In the genomic region with DNA sequence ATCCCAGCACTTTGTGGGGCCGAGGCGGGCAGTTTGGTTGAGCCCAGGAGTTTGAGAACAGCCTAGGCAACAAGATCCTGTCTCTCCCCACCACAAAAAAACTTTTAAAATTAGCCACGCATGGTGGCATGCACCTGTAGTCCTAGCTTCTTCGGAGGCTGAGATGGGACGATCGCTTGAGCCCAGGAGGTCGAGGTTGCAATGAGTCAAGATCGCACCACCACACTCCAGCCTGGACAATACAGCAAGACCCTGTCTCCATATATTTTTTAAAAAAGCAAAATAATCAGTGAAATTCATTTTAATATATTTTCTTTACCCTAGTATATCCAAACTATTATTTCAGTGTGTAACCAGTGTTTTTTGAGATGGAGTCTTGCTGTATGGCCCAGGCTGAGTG, we compare ENCODE assay signal across 22 cellular contexts. TPM values are rescaled to one million over a fixed set of nuclear protein-coding genes. Genes with fewer than 3 reads are reported as not detected.
"Had no signal": no experiment of that assay in that cellular context is flagged by ENCODE, and none has a peak within 500 bp of the region (broad histone marks: within the 10 kb centered on the region; RNA-seq: fewer than 3 reads in every experiment).

No MANE protein-coding gene starts in this region.

- H3K27me3 ChIP-seq: SJCRH30 had no signal

- H3K27ac Mint-ChIP-seq: IgD-negative memory B cell had no signal

- H3K9me3 ChIP-seq: SJCRH30 had no signal

- H3K27ac ChIP-seq: SJCRH30 had no signal

- H3K27me3 Mint-ChIP-seq: IgD-negative memory B cell had no signal

- ATAC-seq: Right ventricle myocardium inferior, SK-N-SH treated with all-trans-retinoic acid at 6 μM for 48 hours had no signal

- FAIRE-seq: RCC 7860 had no signal

- H3K4me1 ChIP-seq: SJCRH30 had no signal

- DNase-seq: KBM-7, NCI-H1092 treated with DMSO at 0.1 percent for 48 hours, NCI-H1436, NCI-H187, NCI-H2029, NCI-H2081 treated with DMSO at 0.1 percent for 48 hours, NCI-H2171, NCI-H226, NCI-H446, NCI-H510A, NCI-H524 treated with DMSO at 0.1 percent for 48 hours, NCI-H69, NCI-H774, SHP77 treated with DMSO at 0.1 percent for 48 hours, SJCRH30 had no signal

- H3K9me3 Mint-ChIP-seq: IgD-negative memory B cell had no signal

- H3K4me3 ChIP-seq: SJCRH30 had no signal

- H3K4me3 Mint-ChIP-seq: IgD-negative memory B cell had no signal

RNA-seq across cellular contexts. Expression of gene TSKS, which starts 11.9 kb away (rescaled TPM):
- total RNA-seq: HT1080, LHCN-M2, MCF 10A, SJCRH30 had no signal
